Comparison of ENCODE assay signal across 12 cellular contexts in genomic region chr3:16369885-16370284, GRCh38.
DNase-seq lines count a peak whose midpoint lies in the region; ATAC-seq and TF ChIP-seq lines count a peak whose summit lies in the region.
"Had no signal": no experiment of that assay in that cellular context is flagged by ENCODE, and none has a peak within 500 bp of the region (broad histone marks: within the 10 kb centered on the region; RNA-seq: fewer than 3 reads in every experiment).

No MANE protein-coding gene starts in this region.

- no peak overlapping the region for H3K4me3 ChIP-seq in heart right ventricle
- no peak overlapping the region for H3K4me3 ChIP-seq in choroid plexus epithelial cell (ENCODE audit: low read depth, low read length)
- H3K4me3 ChIP-seq in mesodermal cell (ENCODE audit: extremely low read depth, insufficient read depth, low read length, poor library complexity, severe bottlenecking), result no peak overlapping the region
- H3K4me3 ChIP-seq in uterus, result no peak overlapping the region

- 68 to 75% methylated on average over 8 of the region's 8 CpGs for WGBS in heart right ventricle, 2 donors
- 48 to 73% methylated on average over 5 to 7 of the region's 8 CpGs for WGBS in mesodermal cell (ENCODE audit: insufficient coverage in 2 of 2), 2 experiments

- H3K4me1 ChIP-seq in heart right ventricle (peaks cover 28 to 89% (median 68%) of the 10 kb centered on the region in 9 donors), mesodermal cell (ENCODE audit: control insufficient read depth, insufficient read depth, low read length, poor library complexity, severe bottlenecking) (peaks cover 20% of the 10 kb centered on the region), uterus (peaks cover 0 to 33% of the 10 kb centered on the region in 2 donors)

- ATAC-seq in heart right ventricle (no peak), Right ventricle myocardium superior (ENCODE audit: poor library complexity) (no peak), HG02885 (IDR thresholded peaks at IDR 0.05; ENCODE audit: poor library complexity, unreplicated experiment) (no peak)

- no peaks in the 10 kb centered on the region for H3K9me3 ChIP-seq in heart right ventricle
- H3K9me3 ChIP-seq in mesodermal cell (ENCODE audit: control insufficient read depth, low read length), result no peaks in the 10 kb centered on the region
- no peaks in the 10 kb centered on the region for H3K9me3 ChIP-seq in uterus

- no peak for TF ChIP-seq POLR2A in uterus (IDR thresholded peaks at IDR 0.05)

- intact Hi-C loops in heart right ventricle (cut with DNase I) (loop anchor here in 7 of 10 donors (5.0 to 10.0 kb wide), 2 partner anchors 58 to 145 kb away; partner anchors contain the start of gene RFTN1 (in 7 of the 7)), Right ventricle myocardium superior (cut with DNase I) (loop anchor here (10.0 kb wide), 1 partner anchor 145 kb away; the partner anchor contains the start of gene RFTN1), uterus (cut with DNase I; ENCODE audit: low total_unique reads) (no loop called here)

- TF ChIP-seq CTCF in heart right ventricle (IDR thresholded peaks at IDR 0.05) (no peak), choroid plexus epithelial cell (conservative IDR thresholded peaks at IDR 0.05; ENCODE audit: low read depth, low read length) (no peak), uterus (IDR thresholded peaks at IDR 0.05) (no peak)

- no peaks in the 10 kb centered on the region for H3K27me3 ChIP-seq in heart right ventricle
- H3K27me3 ChIP-seq in uterus, result no peaks in the 10 kb centered on the region

- DNase-seq in heart right ventricle, result no peak
- DNase-seq in Right ventricle myocardium superior, result no peak
- DNase-seq in choroid plexus epithelial cell (ENCODE audit: low read depth), result peak; percentile 53
- DNase-seq in uterus, result no peak
- DNase-seq in NCI-H2107 treated with DMSO at 0.1 percent for 48 hours (lab: John Stamatoyannopoulos, UW; ENCODE audit: unreplicated experiment), result no peak
- no peak for DNase-seq in DMS 273 treated with DMSO at 0.1 percent for 48 hours (lab: John Stamatoyannopoulos, UW)
- DNase-seq: effector CD8-positive, alpha-beta T cell; NCI-H510A treated with DMSO at 0.1 percent for 48 hours; SHP77 treated with DMSO at 0.1 percent for 48 hours; stimulated activated naive CD4-positive, alpha-beta T cell had no signal

- H3K36me3 ChIP-seq in heart right ventricle (peaks cover 0 to 51% (median 7%) of the 10 kb centered on the region in 9 donors), mesodermal cell (ENCODE audit: control insufficient read depth, insufficient read depth, low read length) (peaks cover 18% of the 10 kb centered on the region), uterus (no peaks in the 10 kb centered on the region)

- H3K27ac ChIP-seq in heart right ventricle (peak overlapping the region in 7 of 10 donors; percentile 22 to 83 (median 65)), mesodermal cell (ENCODE audit: low read depth, low read length, severe bottlenecking) (peak overlapping the region; percentile 64), uterus (peak overlapping the region; percentile 76 to 87)
